ENCODE assay signal across 14 cellular contexts in genomic region chr4:38873290-38873949, GRCh38. TPM values are rescaled to one million over a fixed set of nuclear protein-coding genes. Genes with fewer than 3 reads are reported as not detected.
DNase-seq lines count a peak whose midpoint lies in the region; ATAC-seq, FAIRE-seq and TF ChIP-seq lines count a peak whose summit lies in the region.
"Had no signal": no experiment of that assay in that cellular context is flagged by ENCODE, and none has a peak within 500 bp of the region (broad histone marks: within the 10 kb centered on the region; RNA-seq: fewer than 3 reads in every experiment).

No MANE protein-coding gene starts in this region.

- H3K27ac Mint-ChIP-seq in GM23338 = no peak overlapping the region
- peak overlapping the region; percentile 7 for H3K27ac Mint-ChIP-seq in stimulated activated memory B cell treated with anti-CD40 and anti-IgM and Interleukin-4, amounts not matched to agents 10 μg/mL and 1 μg/mL and 100 μg/mL, for 72 hours
- H3K27ac Mint-ChIP-seq in activated CD4-positive, alpha-beta T cell treated with anti-CD3 and anti-CD28 coated beads for 36 hours = no peak overlapping the region

- H3K4me1 ChIP-seq in GM23338 (ENCODE audit: insufficient read depth) (peaks cover 4% of the 10 kb centered on the region; the same call in 1 of the 2 replicates), OCI-LY3 (ENCODE audit: low read length) (no peaks in the 10 kb centered on the region; the same call in 1 of the 2 replicates), right atrium auricular region (peaks cover 0 to 32% of the 10 kb centered on the region in 2 donors), A673 (ENCODE audit: insufficient read depth, low read length, poor library complexity, severe bottlenecking) (no peaks in the 10 kb centered on the region)

- H3K9me3 ChIP-seq in OCI-LY3 (ENCODE audit: insufficient read depth, low read length) = no peaks in the 10 kb centered on the region
- no peaks in the 10 kb centered on the region for H3K9me3 ChIP-seq in right atrium auricular region
- no peaks in the 10 kb centered on the region for H3K9me3 ChIP-seq in A673 (ENCODE audit: low read depth, low read length, poor library complexity, severe bottlenecking)
- H3K9me3 ChIP-seq: neutrophil had no signal

- peak; percentile 21 for DNase-seq in GM23338 (ENCODE audit: low spot score)
- DNase-seq in fibroblast of villous mesenchyme (ENCODE audit: low read depth) = no peak
- DNase-seq in right atrium auricular region (ENCODE audit: low spot score) = no peak
- DNase-seq in urothelium cell line (ENCODE audit: low spot score) = no peak
- no peak for DNase-seq in activated CD4-positive, alpha-beta T cell treated with anti-CD3 and anti-CD28 coated beads for 36 hours
- no peak for DNase-seq in A673 (ENCODE audit: low spot score)
- DNase-seq: activated effector memory CD4-positive, alpha-beta T cell treated with anti-CD3 and anti-CD28 coated beads, Interleukin-2, amount 50 U/mL, for 16 hours; CD8-positive, alpha-beta memory T cell; SIG-M5 had no signal

- POLR2A ChIA-PET in activated CD4-positive, alpha-beta T cell treated with anti-CD3 and anti-CD28 coated beads for 36 hours (lab: Charles Lee) = no interaction called here
- POLR2A ChIA-PET in A673 (lab: Charles Lee; ENCODE audit: low non-redundant PET) = no interaction called here

- no peak overlapping the region for H3K4me2 ChIP-seq in GM23338
- H3K4me2 ChIP-seq in OCI-LY3 (ENCODE audit: low read length) = no peak overlapping the region

- H3K36me3 ChIP-seq in GM23338 (ENCODE audit: insufficient read depth) (no peaks in the 10 kb centered on the region), OCI-LY3 (replicated peaks; ENCODE audit: low read depth, low read length) (no peaks in the 10 kb centered on the region), right atrium auricular region (peaks cover under 1% of the 10 kb centered on the region), A673 (ENCODE audit: insufficient read depth, low read length, poor library complexity, severe bottlenecking) (no peaks in the 10 kb centered on the region)
- H3K36me3 ChIP-seq: neutrophil had no signal

- H3K27ac ChIP-seq in GM23338 (ENCODE audit: low read depth) (no peak overlapping the region), OCI-LY3 (ENCODE audit: low read length) (no peak overlapping the region), right atrium auricular region (no peak overlapping the region), A673 (ENCODE audit: low read depth, low read length, poor library complexity, severe bottlenecking) (no peak overlapping the region)
- H3K27ac ChIP-seq: neutrophil had no signal

- no peaks in the 10 kb centered on the region for H4K20me1 ChIP-seq in GM23338 (replicated peaks; ENCODE audit: insufficient read depth)
- no peaks in the 10 kb centered on the region for H4K20me1 ChIP-seq in OCI-LY3 (ENCODE audit: insufficient read depth, low read length)

- ATAC-seq in GM23338 = no peak
- ATAC-seq in stimulated activated memory B cell treated with anti-CD40 and anti-IgM and Interleukin-4, amounts not matched to agents 10 μg/mL and 1 μg/mL and 100 μg/mL, for 72 hours = no peak
- ATAC-seq in activated CD4-positive, alpha-beta T cell treated with anti-CD3 and anti-CD28 coated beads for 36 hours = no peak
- ATAC-seq: activated CD4-positive, CD25-positive, alpha-beta regulatory T cell treated with anti-CD3 and anti-CD28 coated beads, Interleukin-2, amount 50 U/mL, for 24 hours had no signal

- no peaks in the 10 kb centered on the region for H3F3A ChIP-seq in GM23338 (replicated peaks; ENCODE audit: low read depth)

- H3K9ac ChIP-seq in OCI-LY3 (ENCODE audit: low read length) = no peak overlapping the region

- H3K27me3 Mint-ChIP-seq in GM23338 (ENCODE audit: insufficient read depth, low read depth, poor library complexity) = peaks cover 5% of the 10 kb centered on the region
- no peaks in the 10 kb centered on the region for H3K27me3 Mint-ChIP-seq in stimulated activated memory B cell treated with anti-CD40 and anti-IgM and Interleukin-4, amounts not matched to agents 10 μg/mL and 1 μg/mL and 100 μg/mL, for 72 hours
- peaks cover 13% of the 10 kb centered on the region for H3K27me3 Mint-ChIP-seq in activated CD4-positive, alpha-beta T cell treated with anti-CD3 and anti-CD28 coated beads for 36 hours

- no peak; a peak in 1 of 4 replicates for TF ChIP-seq CTCF in GM23338 (conservative IDR thresholded peaks at IDR 0.05; ENCODE audit: low read depth in 2 of 2)
- TF ChIP-seq CTCF in OCI-LY3 (IDR thresholded peaks at IDR 0.05; ENCODE audit: low read depth, low read length) = peak; percentile 21; the same call in 1 of the 2 replicates
- TF ChIP-seq CTCF in fibroblast of villous mesenchyme (IDR thresholded peaks at IDR 0.05; ENCODE audit: insufficient read depth, low read depth, low read length) = peak; percentile 5
- TF ChIP-seq CTCF in right atrium auricular region (IDR thresholded peaks at IDR 0.05) = no peak
- no peak for TF ChIP-seq CTCF in A673 (conservative IDR thresholded peaks at IDR 0.05; ENCODE audit: low read depth, low read length)

- H3K9me3 Mint-ChIP-seq in GM23338 = no peaks in the 10 kb centered on the region
- H3K9me3 Mint-ChIP-seq in stimulated activated memory B cell treated with anti-CD40 and anti-IgM and Interleukin-4, amounts not matched to agents 10 μg/mL and 1 μg/mL and 100 μg/mL, for 72 hours = no peaks in the 10 kb centered on the region
- H3K9me3 Mint-ChIP-seq in activated CD4-positive, alpha-beta T cell treated with anti-CD3 and anti-CD28 coated beads for 36 hours (ENCODE audit: low read depth) = no peaks in the 10 kb centered on the region

- no TSS peak for BruUV-seq in A673 (replicated peaks; lab: Mats Ljungman, UMichigan)

- no peaks in the 10 kb centered on the region for H3K79me2 ChIP-seq in GM23338 (replicated peaks; ENCODE audit: insufficient read depth)
- H3K79me2 ChIP-seq in OCI-LY3 (ENCODE audit: low read length) = no peaks in the 10 kb centered on the region

- no peak overlapping the region for H3K4me3 Mint-ChIP-seq in GM23338
- H3K4me3 Mint-ChIP-seq in stimulated activated memory B cell treated with anti-CD40 and anti-IgM and Interleukin-4, amounts not matched to agents 10 μg/mL and 1 μg/mL and 100 μg/mL, for 72 hours = no peak overlapping the region
- H3K4me3 Mint-ChIP-seq in activated CD4-positive, alpha-beta T cell treated with anti-CD3 and anti-CD28 coated beads for 36 hours = no peak overlapping the region
- H3K4me3 Mint-ChIP-seq: CD8-positive, alpha-beta memory T cell had no signal

- no peaks in the 10 kb centered on the region for H3K36me3 Mint-ChIP-seq in GM23338 (ENCODE audit: low read depth)
- H3K36me3 Mint-ChIP-seq in stimulated activated memory B cell treated with anti-CD40 and anti-IgM and Interleukin-4, amounts not matched to agents 10 μg/mL and 1 μg/mL and 100 μg/mL, for 72 hours = no peaks in the 10 kb centered on the region
- no peaks in the 10 kb centered on the region for H3K36me3 Mint-ChIP-seq in activated CD4-positive, alpha-beta T cell treated with anti-CD3 and anti-CD28 coated beads for 36 hours (ENCODE audit: low read depth)

- CTCF ChIA-PET in activated CD4-positive, alpha-beta T cell treated with anti-CD3 and anti-CD28 coated beads for 36 hours (lab: Charles Lee) = interaction anchor here (0.8 to 2.2 kb wide), 6 partner anchors 12 to 114 kb away, joined by 3 to 17 read pairs (median 4); no protein-coding TSS in a partner anchor
- CTCF ChIA-PET in A673 (lab: Charles Lee) = no interaction called here

- no peak for FAIRE-seq in urothelium cell line (lab: Jason Lieb, UNC)
- FAIRE-seq: colon had no signal

- peaks cover 8% of the 10 kb centered on the region for H3K4me1 Mint-ChIP-seq in GM23338
- peaks cover 24% of the 10 kb centered on the region for H3K4me1 Mint-ChIP-seq in stimulated activated memory B cell treated with anti-CD40 and anti-IgM and Interleukin-4, amounts not matched to agents 10 μg/mL and 1 μg/mL and 100 μg/mL, for 72 hours
- peaks cover under 1% of the 10 kb centered on the region for H3K4me1 Mint-ChIP-seq in activated CD4-positive, alpha-beta T cell treated with anti-CD3 and anti-CD28 coated beads for 36 hours

- H3K4me3 ChIP-seq in GM23338 (no peak overlapping the region), OCI-LY3 (ENCODE audit: low read length) (no peak overlapping the region), fibroblast of villous mesenchyme (ENCODE audit: low read depth, low read length) (no peak overlapping the region), right atrium auricular region (no peak overlapping the region), A673 (ENCODE audit: low read depth, low read length, poor library complexity, severe bottlenecking) (no peak overlapping the region)

- H3K9me2 ChIP-seq in GM23338 (ENCODE audit: insufficient read depth) = no peaks in the 10 kb centered on the region; the same call in 1 of the 2 replicates

- H2AFZ ChIP-seq in GM23338 (no peak overlapping the region), OCI-LY3 (ENCODE audit: low read depth, low read length) (no peak overlapping the region)

- intact Hi-C loops in activated CD4-positive, alpha-beta T cell treated with anti-CD3 and anti-CD28 coated beads for 36 hours (cut with DNase I, micrococcal nuclease) = no loop called here
- intact Hi-C loops in A673 (cut with micrococcal nuclease; ENCODE audit: unreplicated experiment) = no loop called here

- no peaks in the 10 kb centered on the region for H3K27me3 ChIP-seq in GM23338 (ENCODE audit: insufficient read depth)
- no peaks in the 10 kb centered on the region for H3K27me3 ChIP-seq in OCI-LY3 (ENCODE audit: low read depth, low read length)
- no peaks in the 10 kb centered on the region for H3K27me3 ChIP-seq in right atrium auricular region
- H3K27me3 ChIP-seq in A673 (replicated peaks; ENCODE audit: insufficient read depth, low read depth, low read length, poor library complexity) = no peaks in the 10 kb centered on the region
- H3K27me3 ChIP-seq: neutrophil had no signal

TF ChIP-seq in GM23338, 12 proteins besides CTCF, POLR2A, EP300 and RAD21:
- no peak for TF ChIP-seq EZH2phosphoT487 (IDR thresholded peaks at IDR 0.05; ENCODE audit: unreplicated experiment)

RNA-seq across cellular contexts. Expression of gene FAM114A1, which starts 5.8 kb away (rescaled TPM):
- total RNA-seq in GM23338 (2014; rRNA removed; shearing (Covaris generic)) = 14.5 and 20.3 TPM in 2 replicates
- 11.2 and 13.0 TPM in 2 replicates for polyA plus RNA-seq in GM23338 (2016; fragmentation: Nextera tagmentation; extraction: Ambion mirVana)
- 426 and 471 TPM in 2 replicates for total RNA-seq in fibroblast of villous mesenchyme
- 10 to 100 TPM; 57.7 to 73.2 TPM for total RNA-seq in right atrium auricular region
- total RNA-seq in activated CD4-positive, alpha-beta T cell treated with anti-CD3 and anti-CD28 coated beads for 36 hours = under 1 TPM; 0.26 to 0.32 TPM
- total RNA-seq in A673 (2021) = 4.2 and 6.3 TPM in 2 replicates
- polyA plus RNA-seq: CD8-positive, alpha-beta memory T cell had no signal

RNA-seq across cellular contexts. Expression of gene TLR6, which starts 16.8 kb away (rescaled TPM):
- total RNA-seq in GM23338 (2014; rRNA removed; shearing (Covaris generic)) = 0.14 TPM in 1 of 2 replicates, not detected in the other
- polyA plus RNA-seq in GM23338 (2016; fragmentation: Nextera tagmentation; extraction: Ambion mirVana) = not detected in 2 replicates
- total RNA-seq in fibroblast of villous mesenchyme (2.3 and 3.0 TPM in 2 replicates), right atrium auricular region (1 to 10 TPM; 1.2 to 2.3 TPM), A673 (2021) (0.59 and 1.5 TPM in 2 replicates)
- 1 to 10 TPM; 1.5 to 1.8 TPM for total RNA-seq in activated CD4-positive, alpha-beta T cell treated with anti-CD3 and anti-CD28 coated beads for 36 hours

Comparison
In these comparisons a context has a peak if more than half of its experiments do, and no peak if none do; other contexts are left out.
1. CTCF ChIP-seq: peak in OCI-LY3 (single experiment) and fibroblast of villous mesenchyme (single experiment); none in GM23338 (0 of 2), right atrium auricular region (0 of 2) and A673 (single experiment).